ENCODE assay signal across 9 cellular contexts in the genomic region with DNA sequence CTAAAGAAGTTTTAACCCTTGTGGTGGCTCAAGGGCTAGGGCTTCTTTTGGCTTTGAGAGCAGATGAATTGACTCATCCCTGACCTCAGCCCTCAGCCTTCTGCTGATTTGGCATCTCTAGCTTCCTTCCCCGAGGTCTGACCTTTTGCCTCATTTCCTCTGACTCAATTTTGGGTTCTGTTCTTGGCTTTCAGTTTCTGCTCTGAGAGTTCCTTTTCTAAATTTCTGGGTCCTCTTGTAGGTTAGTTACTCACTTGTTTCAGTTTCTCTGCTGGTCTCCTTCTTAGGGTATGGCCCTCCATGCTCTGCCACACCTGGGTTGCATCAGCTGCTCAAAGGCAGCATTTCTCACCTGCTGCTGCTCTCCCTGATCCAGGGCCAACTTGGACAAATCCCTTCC.
DNase-seq lines count a peak whose midpoint lies in the region; ATAC-seq and TF ChIP-seq lines count a peak whose summit lies in the region.
"Had no signal": no experiment of that assay in that cellular context is flagged by ENCODE, and none has a peak within 500 bp of the region (broad histone marks: within the 10 kb centered on the region; RNA-seq: fewer than 3 reads in every experiment).

No MANE protein-coding gene starts in this region.

- H3K4me3 ChIP-seq in NB4 (ENCODE audit: low read depth, low read length) = no peak overlapping the region
- H3K4me3 ChIP-seq: dorsolateral prefrontal cortex had no signal

- DNase-seq in activated T-cell treated with anti-CD3 and anti-CD28 coated beads for 24 hours (ENCODE audit: low read depth) = peak; percentile 54
- no peak for DNase-seq in activated T-cell treated with anti-CD3 and anti-CD28 coated beads for 4 hours
- DNase-seq in NB4 (ENCODE audit: low read depth) = peak; percentile 86
- DNase-seq in activated CD8-positive, alpha-beta memory T cell treated with anti-CD3 and anti-CD28 coated beads for 48 hours (ENCODE audit: low read depth in 2 of 3, low spot score in 2 of 3) = peak in 2 of 3 experiments; percentile 16 to 32
- DNase-seq in head of caudate nucleus = peak in 22 of 42 donors; percentile 2 to 73 (median 28)
- DNase-seq in stimulated activated CD4-positive, alpha-beta T cell treated with anti-CD3 and anti-CD28 coated beads, Interleukin-2, amount 100 ng/mL, for 4 hours (ENCODE audit: low read depth) = peak; percentile 3
- DNase-seq in NCI-H524 (lab: John Stamatoyannopoulos, UW) = no peak

- TF ChIP-seq CTCF in NB4 (IDR thresholded peaks at IDR 0.05; ENCODE audit: low read depth, low read length) = no peak

- TF ChIP-seq POLR2A in NB4 (IDR thresholded peaks at IDR 0.05; ENCODE audit: extremely low read depth, insufficient read length) = no peak

- intact Hi-C loops in head of caudate nucleus (cut with DNase I) = no loop called here

- peak; percentile 99 for ATAC-seq in HG02588 (IDR thresholded peaks at IDR 0.05; ENCODE audit: unreplicated experiment)

Comparison
In these comparisons a context has a peak if more than half of its experiments do, and no peak if none do; other contexts are left out.
1. DNase-seq: peak in activated T-cell treated with anti-CD3 and anti-CD28 coated beads for 24 hours (single experiment), NB4 (single experiment), activated CD8-positive, alpha-beta memory T cell treated with anti-CD3 and anti-CD28 coated beads for 48 hours (2 of 3), head of caudate nucleus (22 of 42) and stimulated activated CD4-positive, alpha-beta T cell treated with anti-CD3 and anti-CD28 coated beads, Interleukin-2, amount 100 ng/mL, for 4 hours (single experiment); none in activated T-cell treated with anti-CD3 and anti-CD28 coated beads for 4 hours (single experiment) and NCI-H524 (0 of 2).